In the genomic region with DNA sequence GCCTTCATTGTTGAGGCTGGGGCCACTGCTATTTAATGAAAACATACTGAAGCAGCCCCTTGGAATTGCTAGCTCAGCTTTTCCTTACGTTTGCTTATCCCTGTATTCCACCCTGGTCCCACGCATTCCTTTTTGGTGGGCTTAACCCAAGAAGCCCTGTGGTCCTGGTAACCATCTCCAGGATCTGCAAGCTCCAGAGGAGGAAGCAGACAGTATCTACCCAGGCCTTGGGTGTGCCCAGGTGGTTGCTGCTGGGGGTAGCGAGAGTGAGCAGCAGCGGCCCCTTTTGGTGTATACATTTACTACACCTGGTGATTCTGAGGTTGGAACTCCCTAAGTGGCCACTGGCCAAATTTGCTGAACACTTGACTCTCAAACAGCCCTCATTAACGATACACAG, we compare ENCODE assay signal across 9 cellular contexts.
DNase-seq lines count a peak whose midpoint lies in the region; ATAC-seq and TF ChIP-seq lines count a peak whose summit lies in the region.
"Had no signal": no experiment of that assay in that cellular context is flagged by ENCODE, and none has a peak within 500 bp of the region (broad histone marks: within the 10 kb centered on the region; RNA-seq: fewer than 3 reads in every experiment).

No MANE protein-coding gene starts in this region.

- ATAC-seq in left ventricle myocardium superior = peak; percentile 70
- no peak for ATAC-seq in stimulated activated effector memory CD8-positive, alpha-beta T cell treated with anti-CD3 and anti-CD28 coated beads, Interleukin-12 subunit alpha, Interleukin-12 subunit beta, amount 100 ng/mL, for 72 hours
- ATAC-seq in GM19324 (IDR thresholded peaks at IDR 0.05; ENCODE audit: low FRiP score, unreplicated experiment) = no peak

- H3K9ac ChIP-seq in GM23248 = no peak overlapping the region

- H3K27me3 Mint-ChIP-seq in Calu3 (ENCODE audit: unreplicated experiment) = no peaks in the 10 kb centered on the region

- TF ChIP-seq CTCF in Calu3 (IDR thresholded peaks at IDR 0.05; ENCODE audit: unreplicated experiment) (no peak), tibial artery (IDR thresholded peaks at IDR 0.05) (no peak)

- no peak overlapping the region for H3K4me3 ChIP-seq in GM23248
- H3K4me3 ChIP-seq in tibial artery = no peak overlapping the region
- H3K4me3 ChIP-seq: pancreas had no signal

- no peaks in the 10 kb centered on the region for H3K4me1 Mint-ChIP-seq in Calu3 (ENCODE audit: low read depth, unreplicated experiment)
- no peaks in the 10 kb centered on the region for H3K4me1 Mint-ChIP-seq in stimulated activated effector memory CD8-positive, alpha-beta T cell treated with anti-CD3 and anti-CD28 coated beads, Interleukin-12 subunit alpha, Interleukin-12 subunit beta, amount 100 ng/mL, for 72 hours

- 2 to 7% methylated on average over 5 of the region's 5 CpGs for WGBS in GM23248 (ENCODE audit: low coverage in 1 of 2, low lambda C conversion rate in 2 of 2, missing lambda C conversion rate in 2 of 2), 2 experiments

- no peaks in the 10 kb centered on the region for H3K79me2 ChIP-seq in GM23248 (ENCODE audit: insufficient read depth)

- CTCF ChIA-PET in Calu3 (lab: Charles Lee) = no interaction called here

- H3K27ac Mint-ChIP-seq in Calu3 (ENCODE audit: unreplicated experiment) = no peak overlapping the region
- H3K27ac Mint-ChIP-seq in stimulated activated effector memory CD8-positive, alpha-beta T cell treated with anti-CD3 and anti-CD28 coated beads, Interleukin-12 subunit alpha, Interleukin-12 subunit beta, amount 100 ng/mL, for 72 hours = no peak overlapping the region

- H3K36me3 ChIP-seq in GM23248 (ENCODE audit: low read depth) (no peaks in the 10 kb centered on the region), tibial artery (no peaks in the 10 kb centered on the region)
- H3K36me3 ChIP-seq: pancreas had no signal

- H2AFZ ChIP-seq in GM23248 = no peak overlapping the region

- H3K4me3 Mint-ChIP-seq in Calu3 (ENCODE audit: low read depth, unreplicated experiment) = no peak overlapping the region
- no peak overlapping the region for H3K4me3 Mint-ChIP-seq in stimulated activated effector memory CD8-positive, alpha-beta T cell treated with anti-CD3 and anti-CD28 coated beads, Interleukin-12 subunit alpha, Interleukin-12 subunit beta, amount 100 ng/mL, for 72 hours

- no peaks in the 10 kb centered on the region for H4K20me1 ChIP-seq in GM23248 (ENCODE audit: insufficient read depth)

- no peaks in the 10 kb centered on the region for H3K9me2 ChIP-seq in GM23248 (ENCODE audit: insufficient read depth)

- DNase-seq in Calu3 (peak; percentile 7), GM23248 (peak; percentile 11), NCI-H774 (lab: John Stamatoyannopoulos, UW) (peak; percentile 41), left ventricle myocardium superior (peak; percentile 29), tibial artery (no peak), NCI-H345 treated with DMSO at 0.1 percent for 48 hours (lab: John Stamatoyannopoulos, UW; ENCODE audit: unreplicated experiment) (no peak)
- DNase-seq in stimulated activated effector memory CD8-positive, alpha-beta T cell treated with anti-CD3 and anti-CD28 coated beads, Interleukin-12 subunit alpha, Interleukin-12 subunit beta, amount 100 ng/mL, for 72 hours (ENCODE audit: low spot score in 2 of 2) = no peak
- DNase-seq: pancreas had no signal

- no peak overlapping the region for H3K27ac ChIP-seq in GM23248
- no peak overlapping the region for H3K27ac ChIP-seq in tibial artery
- H3K27ac ChIP-seq: pancreas had no signal

- no peaks in the 10 kb centered on the region for H3K9me3 Mint-ChIP-seq in Calu3 (ENCODE audit: low read depth, unreplicated experiment)
- H3K9me3 Mint-ChIP-seq in stimulated activated effector memory CD8-positive, alpha-beta T cell treated with anti-CD3 and anti-CD28 coated beads, Interleukin-12 subunit alpha, Interleukin-12 subunit beta, amount 100 ng/mL, for 72 hours = no peaks in the 10 kb centered on the region

- H3K36me3 Mint-ChIP-seq in Calu3 (ENCODE audit: insufficient read depth, unreplicated experiment) = no peaks in the 10 kb centered on the region
- no peaks in the 10 kb centered on the region for H3K36me3 Mint-ChIP-seq in stimulated activated effector memory CD8-positive, alpha-beta T cell treated with anti-CD3 and anti-CD28 coated beads, Interleukin-12 subunit alpha, Interleukin-12 subunit beta, amount 100 ng/mL, for 72 hours

- H3K27me3 ChIP-seq in GM23248 (replicated peaks; ENCODE audit: insufficient read depth) (no peaks in the 10 kb centered on the region), tibial artery (peaks cover 0 to 2% of the 10 kb centered on the region in 2 donors)
- H3K27me3 ChIP-seq: pancreas had no signal

- H3K9me3 ChIP-seq in GM23248 (ENCODE audit: low read depth) = no peaks in the 10 kb centered on the region
- no peaks in the 10 kb centered on the region for H3K9me3 ChIP-seq in tibial artery
- H3K9me3 ChIP-seq: pancreas had no signal

- H3K4me1 ChIP-seq in GM23248 (ENCODE audit: insufficient read depth) (no peaks in the 10 kb centered on the region), tibial artery (no peaks in the 10 kb centered on the region)
- H3K4me1 ChIP-seq: pancreas had no signal

- H3F3A ChIP-seq in GM23248 (ENCODE audit: insufficient read depth) = no peaks in the 10 kb centered on the region

- no TSS peak for BruUV-seq in Calu3 (replicated peaks; lab: Mats Ljungman, UMichigan)

- intact Hi-C loops in Calu3 (cut with micrococcal nuclease; ENCODE audit: unreplicated experiment) (no loop called here), left ventricle myocardium superior (cut with micrococcal nuclease) (no loop called here), tibial artery (cut with DNase I; ENCODE audit: low total_unique reads) (no loop called here)

- in situ Hi-C loops in GM23248 (cut with MboI) = no loop called here

- no peak overlapping the region for H3K4me2 ChIP-seq in GM23248 (ENCODE audit: unreplicated experiment)

Comparison
In these comparisons a context has a peak if more than half of its experiments do, and no peak if none do; other contexts are left out.
1. DNase-seq: peak in Calu3 (single experiment), GM23248 (single experiment), NCI-H774 (single experiment) and left ventricle myocardium superior (single experiment); none in stimulated activated effector memory CD8-positive, alpha-beta T cell treated with anti-CD3 and anti-CD28 coated beads, Interleukin-12 subunit alpha, Interleukin-12 subunit beta, amount 100 ng/mL, for 72 hours (0 of 2), tibial artery (0 of 2) and NCI-H345 treated with DMSO at 0.1 percent for 48 hours (single experiment).